Comparison of ENCODE assay signal across 8 cellular contexts in genomic region chr7:88111136-88111748, GRCh38.
A peak's percentile ranks its signal among the peaks of the same experiment; 100 is the strongest.
DNase-seq lines count a peak whose midpoint lies in the region; ATAC-seq, FAIRE-seq and TF ChIP-seq lines count a peak whose summit lies in the region.

No MANE protein-coding gene starts in this region.

- H3K9ac ChIP-seq in kidney (ENCODE audit: low read length in 2 of 2): no peak overlapping the region

- H3K27ac ChIP-seq in kidney (ENCODE audit: low read depth in 2 of 2, low read length in 2 of 2) (no peak overlapping the region), aorta (ENCODE audit: low read depth in 1 of 2, low read length in 2 of 2) (no peak overlapping the region)

- no peaks in the 10 kb centered on the region for H3K27me3 Mint-ChIP-seq in brain
- no peaks in the 10 kb centered on the region for H3K27me3 Mint-ChIP-seq in activated CD4-positive, alpha-beta T cell treated with anti-CD3 and anti-CD28 coated beads, Interleukin-2, amount 10 ng/mL, durations not matched to agents 7 days and 5 days

- H3K9me3 Mint-ChIP-seq in brain: no peaks in the 10 kb centered on the region
- H3K9me3 Mint-ChIP-seq in activated CD4-positive, alpha-beta T cell treated with anti-CD3 and anti-CD28 coated beads, Interleukin-2, amount 10 ng/mL, durations not matched to agents 7 days and 5 days: no peaks in the 10 kb centered on the region

- ATAC-seq in HG02884 (IDR thresholded peaks at IDR 0.05; ENCODE audit: unreplicated experiment): peak; percentile 54
- peak; percentile 57 for ATAC-seq in aorta (ENCODE audit: low FRiP score)
- no peak for ATAC-seq in GM19324 (IDR thresholded peaks at IDR 0.05; ENCODE audit: low FRiP score, unreplicated experiment)

- no peak overlapping the region for H3K4me3 Mint-ChIP-seq in brain
- H3K4me3 Mint-ChIP-seq in activated CD4-positive, alpha-beta T cell treated with anti-CD3 and anti-CD28 coated beads, Interleukin-2, amount 10 ng/mL, durations not matched to agents 7 days and 5 days: no peak overlapping the region

- H3K4me3 ChIP-seq in kidney (ENCODE audit: low read length in 2 of 2) (no peak overlapping the region), aorta (ENCODE audit: low read length in 2 of 2) (no peak overlapping the region)

- POLR2A ChIA-PET in activated CD4-positive, alpha-beta T cell treated with anti-CD3 and anti-CD28 coated beads, Interleukin-2, amount 10 ng/mL, durations not matched to agents 7 days and 5 days (lab: Charles Lee): no interaction called here

- intact Hi-C loops in kidney (cut with DNase I) (no loop called here), aorta (cut with DNase I) (no loop called here)

- TF ChIP-seq CTCF in GM10266 (IDR thresholded peaks at IDR 0.05; ENCODE audit: control insufficient read depth, insufficient read depth, low read depth, missing control alignments) (peak; percentile 40), brain (conservative IDR thresholded peaks at IDR 0.05) (peak; percentile 72 to 78), kidney (IDR thresholded peaks at IDR 0.05; ENCODE audit: borderline replicate concordance, extremely low read depth, insufficient read depth) (peak; percentile 51)

- no peaks in the 10 kb centered on the region for H3K27me3 ChIP-seq in aorta (ENCODE audit: control insufficient read depth in 1 of 2, insufficient read depth in 2 of 2, low read length in 1 of 2)

- peaks cover 16% of the 10 kb centered on the region for H3K4me1 Mint-ChIP-seq in brain
- no peaks in the 10 kb centered on the region for H3K4me1 Mint-ChIP-seq in activated CD4-positive, alpha-beta T cell treated with anti-CD3 and anti-CD28 coated beads, Interleukin-2, amount 10 ng/mL, durations not matched to agents 7 days and 5 days

- H3K9me3 ChIP-seq in kidney (ENCODE audit: control insufficient read depth in 1 of 2, low read length in 2 of 2) (no peaks in the 10 kb centered on the region), aorta (ENCODE audit: control insufficient read depth, low read length) (no peaks in the 10 kb centered on the region)

- WGBS in aorta, 2 donors: 10 to 13% methylated on average over 4 of the region's 4 CpGs

- H3K36me3 ChIP-seq in kidney (ENCODE audit: control insufficient read depth in 1 of 2, insufficient read depth in 2 of 2, low read length in 2 of 2) (no peaks in the 10 kb centered on the region), aorta (ENCODE audit: control insufficient read depth in 1 of 2, insufficient read depth in 2 of 2, low read length in 1 of 2) (no peaks in the 10 kb centered on the region)

- DNase-seq in GM10266 (ENCODE audit: extremely low spot score): peak; percentile 26
- peak; percentile 78 for DNase-seq in NCI-H2171 treated with DMSO at 0.1 percent for 48 hours (lab: John Stamatoyannopoulos, UW)
- no peak for DNase-seq in kidney
- no peak for DNase-seq in aorta
- no peak for DNase-seq in activated CD4-positive, alpha-beta T cell treated with anti-CD3 and anti-CD28 coated beads, Interleukin-2, amount 10 ng/mL, durations not matched to agents 7 days and 5 days

- peaks cover 16% of the 10 kb centered on the region for H3K36me3 Mint-ChIP-seq in brain
- no peaks in the 10 kb centered on the region for H3K36me3 Mint-ChIP-seq in activated CD4-positive, alpha-beta T cell treated with anti-CD3 and anti-CD28 coated beads, Interleukin-2, amount 10 ng/mL, durations not matched to agents 7 days and 5 days (ENCODE audit: low read depth)

- FAIRE-seq in kidney (lab: Jason Lieb, UNC): peak; percentile 96

- H3K27ac Mint-ChIP-seq in brain: no peak overlapping the region
- H3K27ac Mint-ChIP-seq in activated CD4-positive, alpha-beta T cell treated with anti-CD3 and anti-CD28 coated beads, Interleukin-2, amount 10 ng/mL, durations not matched to agents 7 days and 5 days: no peak overlapping the region

- H3K4me1 ChIP-seq in kidney (ENCODE audit: control insufficient read depth in 1 of 2, insufficient read depth in 1 of 2, low read depth in 1 of 2, low read length in 2 of 2) (peaks cover 0 to 2% of the 10 kb centered on the region in 2 donors), aorta (ENCODE audit: control insufficient read depth in 1 of 2, insufficient read depth in 2 of 2, low read length in 2 of 2) (no peaks in the 10 kb centered on the region)

- CTCF ChIA-PET in activated CD4-positive, alpha-beta T cell treated with anti-CD3 and anti-CD28 coated beads, Interleukin-2, amount 10 ng/mL, durations not matched to agents 7 days and 5 days (lab: Charles Lee): no interaction called here

Comparison
In these comparisons a context has a peak if more than half of its experiments do, and no peak if none do; other contexts are left out.
1. DNase-seq: peak in GM10266 (single experiment) and NCI-H2171 treated with DMSO at 0.1 percent for 48 hours (single experiment); none in kidney (single experiment), aorta (0 of 2) and activated CD4-positive, alpha-beta T cell treated with anti-CD3 and anti-CD28 coated beads, Interleukin-2, amount 10 ng/mL, durations not matched to agents 7 days and 5 days (single experiment).
2. Peak in every context shown above with its lines, with median percentiles within 50 percentile points of each other: CTCF ChIP-seq.